In genomic region chr10:25972631-25973030, GRCh38 we compare ENCODE assay signal across 10 cellular contexts. TPM values are rescaled to one million over a fixed set of nuclear protein-coding genes. Genes with fewer than 3 reads are reported as not detected.
"Had no signal": no experiment of that assay in that cellular context is flagged by ENCODE, and none has a peak within 500 bp of the region (broad histone marks: within the 10 kb centered on the region; RNA-seq: fewer than 3 reads in every experiment).

No MANE protein-coding gene starts in this region.

- H3K9me3 ChIP-seq: HAP-1 had no signal

- H3K36me3 ChIP-seq: HAP-1 had no signal

- DNase-seq: GM23248, GOT3, H7, H9, HCEC 1CT, HFFc6 had no signal

- H3K27ac ChIP-seq: GM23248 had no signal

- H3K4me1 ChIP-seq: HAP-1 had no signal

- ATAC-seq: GM23338, HCT116 had no signal

- H3K4me3 ChIP-seq: GM23248, GM23338, HAP-1 had no signal

RNA-seq across cellular contexts. Expression of gene MYO3A, which starts 38.6 kb away (rescaled TPM):
- total RNA-seq: GM23248, H4 had no signal
